ENCODE assay signal across 12 cellular contexts in genomic region chr13:73741742-73742141, GRCh38.
"Had no signal": no experiment of that assay in that cellular context is flagged by ENCODE, and none has a peak within 500 bp of the region (broad histone marks: within the 10 kb centered on the region; RNA-seq: fewer than 3 reads in every experiment).

No MANE protein-coding gene starts in this region.

- H3K9me3 Mint-ChIP-seq: activated B cell treated with CpG ODN at 0.5 μM for 24 hours; effector memory CD8-positive, alpha-beta T cell had no signal

- H3K27ac ChIP-seq: thyroid gland had no signal

- ATAC-seq: activated CD8-positive, alpha-beta memory T cell treated with anti-CD3 and anti-CD28 coated beads, Interleukin-2, amount 10 ng/mL, durations not matched to agents 7 days and 5 days; effector memory CD8-positive, alpha-beta T cell had no signal

- DNase-seq: activated B cell treated with CpG ODN at 0.5 μM for 24 hours; activated CD8-positive, alpha-beta memory T cell treated with anti-CD3 and anti-CD28 coated beads, Interleukin-2, amount 10 ng/mL, durations not matched to agents 7 days and 5 days; activated naive CD4-positive, alpha-beta T cell; effector memory CD8-positive, alpha-beta T cell; kidney; left ventricle myocardium superior; retina; stimulated activated CD4-positive, alpha-beta T cell treated with anti-CD3 and anti-CD28 coated beads, Interleukin-15, amount 100 ng/mL, for 24 hours; stimulated activated CD4-positive, alpha-beta T cell treated with anti-CD3 and anti-CD28 coated beads, Interleukin-4, amount 100 ng/mL, for 24 hours; thyroid gland; uterus had no signal

- H3K27me3 ChIP-seq: thyroid gland, uterus had no signal

- H3K9me3 ChIP-seq: thyroid gland, uterus had no signal

- H3K27me3 Mint-ChIP-seq: activated B cell treated with CpG ODN at 0.5 μM for 24 hours; activated CD8-positive, alpha-beta memory T cell treated with anti-CD3 and anti-CD28 coated beads, Interleukin-2, amount 10 ng/mL, durations not matched to agents 7 days and 5 days; effector memory CD8-positive, alpha-beta T cell had no signal

- H3K4me1 ChIP-seq: thyroid gland, uterus had no signal

- H3K4me3 ChIP-seq: thyroid gland had no signal

- H3K36me3 ChIP-seq: thyroid gland, uterus had no signal

- H3K4me3 Mint-ChIP-seq: activated B cell treated with CpG ODN at 0.5 μM for 24 hours; activated CD8-positive, alpha-beta memory T cell treated with anti-CD3 and anti-CD28 coated beads, Interleukin-2, amount 10 ng/mL, durations not matched to agents 7 days and 5 days; brain had no signal

- H3K36me3 Mint-ChIP-seq: activated CD8-positive, alpha-beta memory T cell treated with anti-CD3 and anti-CD28 coated beads, Interleukin-2, amount 10 ng/mL, durations not matched to agents 7 days and 5 days; brain had no signal

- H3K27ac Mint-ChIP-seq: activated B cell treated with CpG ODN at 0.5 μM for 24 hours; activated CD8-positive, alpha-beta memory T cell treated with anti-CD3 and anti-CD28 coated beads, Interleukin-2, amount 10 ng/mL, durations not matched to agents 7 days and 5 days had no signal

- H3K4me1 Mint-ChIP-seq: activated B cell treated with CpG ODN at 0.5 μM for 24 hours had no signal
